ENCODE assay signal across 8 cellular contexts in the genomic region with DNA sequence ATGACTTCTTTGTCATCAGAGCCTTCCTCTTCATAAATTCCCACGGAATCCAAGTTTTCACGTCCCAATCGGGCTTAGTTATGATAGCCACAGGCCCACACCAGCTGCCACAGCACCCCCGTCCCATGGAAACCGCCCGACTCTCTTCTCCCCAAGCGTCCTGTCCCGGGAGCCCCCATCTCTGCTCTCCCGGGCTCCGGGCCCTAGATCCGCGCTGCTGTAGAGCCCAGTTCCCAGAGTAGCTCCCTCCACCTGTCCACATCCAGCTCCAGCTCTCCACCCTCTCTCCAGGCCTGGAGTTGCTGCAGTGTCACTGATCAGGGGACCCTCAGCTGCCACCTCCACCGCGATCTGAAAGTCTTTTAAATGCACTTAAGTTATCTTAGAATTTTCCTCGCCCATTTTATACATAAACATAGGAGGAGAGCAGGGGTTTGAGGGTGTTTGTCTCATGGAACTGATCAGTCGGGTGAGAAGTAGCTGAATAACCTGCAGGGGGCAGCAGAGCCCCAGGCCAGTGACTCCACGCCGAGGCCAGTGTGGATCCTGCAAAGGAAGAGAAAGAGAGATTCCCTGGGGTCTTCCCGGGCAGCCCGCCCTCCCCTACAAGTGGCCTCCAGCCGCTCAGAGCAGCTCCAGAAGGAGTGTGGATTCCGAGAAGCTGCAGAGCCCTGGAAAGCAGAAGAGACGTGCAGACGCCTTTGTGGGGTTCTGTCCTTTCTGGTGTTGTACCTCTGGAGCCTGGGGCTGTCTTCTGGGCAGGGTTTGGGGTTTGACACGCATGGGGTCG. TPM values are rescaled to one million over a fixed set of nuclear protein-coding genes. Genes with fewer than 3 reads are reported as not detected.
DNase-seq lines count a peak whose midpoint lies in the region; ATAC-seq and TF ChIP-seq lines count a peak whose summit lies in the region.

No MANE protein-coding gene starts in this region.

- no peaks in the 10 kb centered on the region for H3K4me1 Mint-ChIP-seq in MCF 10A (ENCODE audit: insufficient read depth, unreplicated experiment)

- POLR2A ChIA-PET in MCF 10A (lab: Yijun Ruan, JAX), result interaction anchor here (0.8 to 1.4 kb wide), 2 partner anchors 20 to 40 kb away, joined by 3 read pairs; no protein-coding TSS in a partner anchor

- H3K9me3 ChIP-seq in duodenal mucosa (ENCODE audit: control insufficient read depth in 1 of 2, low read length in 2 of 2) (no peaks in the 10 kb centered on the region), lower lobe of right lung (no peaks in the 10 kb centered on the region)

- DNase-seq in T47D (ENCODE audit: low read depth in 1 of 2, low spot score in 1 of 2), result peak; percentile 21 to 73
- no peak for DNase-seq in MCF 10A (ENCODE audit: unreplicated experiment)
- DNase-seq in NCI-H524 (lab: John Stamatoyannopoulos, UW), result peak; percentile 80 to 89
- peak; percentile 66 to 67 for DNase-seq in activated CD4-positive, alpha-beta T cell treated with anti-CD3 and anti-CD28 coated beads, Interleukin-2, amount 50 U/mL, for 4 hours
- DNase-seq in lower lobe of right lung, result peak; percentile 83
- DNase-seq in stimulated activated CD4-positive, alpha-beta T cell treated with anti-CD3 and anti-CD28 coated beads, TNF-alpha, amount 100 ng/mL, for 1 hour (ENCODE audit: low read depth in 3 of 3, low spot score in 1 of 3), result peak; percentile 32 to 55 (median 47)
- DNase-seq in LoVo (ENCODE audit: low spot score), result no peak

- H3K27me3 ChIP-seq in duodenal mucosa (ENCODE audit: control insufficient read depth in 1 of 2, insufficient read depth in 2 of 2, low read length in 2 of 2) (no peaks in the 10 kb centered on the region), lower lobe of right lung (ENCODE audit: low read depth) (no peaks in the 10 kb centered on the region)

- no TSS peak for BruUV-seq in MCF 10A (replicated peaks; lab: Mats Ljungman, UMichigan)

- in situ Hi-C loops in T47D (cut with HindIII; ENCODE audit: low pct_unique_long_range_greater_than_20kb, low sequenced_read_pairs), result no loop called here

- CTCF ChIA-PET in MCF 10A (lab: Yijun Ruan, JAX), result no interaction called here

- H3K4me3 Mint-ChIP-seq in MCF 10A (ENCODE audit: unreplicated experiment), result no peak overlapping the region

- peaks cover 38% of the 10 kb centered on the region for H3K9me3 Mint-ChIP-seq in MCF 10A (ENCODE audit: unreplicated experiment)

- no peak overlapping the region for H3K27ac Mint-ChIP-seq in MCF 10A (ENCODE audit: low read depth, unreplicated experiment)

- no peaks in the 10 kb centered on the region for H3K27me3 Mint-ChIP-seq in MCF 10A (ENCODE audit: insufficient read depth, unreplicated experiment)

- H3K4me3 ChIP-seq in duodenal mucosa (ENCODE audit: low read depth in 1 of 2, low read length in 2 of 2) (peak overlapping the region; percentile 10 to 84), lower lobe of right lung (peak overlapping the region; percentile 85)

- no peak for TF ChIP-seq CTCF in MCF 10A (IDR thresholded peaks at IDR 0.05; ENCODE audit: unreplicated experiment)
- peak; percentile 82 for TF ChIP-seq CTCF in lower lobe of right lung (IDR thresholded peaks at IDR 0.05)

- peak; percentile 85 to 88 for ATAC-seq in lower lobe of right lung

- H3K27ac ChIP-seq in duodenal mucosa (ENCODE audit: low read depth, low read length) (no peak overlapping the region), lower lobe of right lung (peak overlapping the region; percentile 96)

- H3K36me3 ChIP-seq in duodenal mucosa (ENCODE audit: control insufficient read depth in 1 of 2, insufficient read depth in 2 of 2, low read length in 2 of 2), result no peaks in the 10 kb centered on the region
- H3K36me3 ChIP-seq in lower lobe of right lung, result no peaks in the 10 kb centered on the region

- intact Hi-C loops in MCF 10A (cut with micrococcal nuclease), result no loop called here
- intact Hi-C loops in lower lobe of right lung (cut with DNase I), result no loop called here

- peaks cover 6% of the 10 kb centered on the region for H3K36me3 Mint-ChIP-seq in MCF 10A (ENCODE audit: insufficient read depth, unreplicated experiment)

- H3K4me1 ChIP-seq in duodenal mucosa (ENCODE audit: control insufficient read depth in 1 of 2, insufficient read depth in 2 of 2, low read length in 2 of 2), result peaks cover 6 to 13% of the 10 kb centered on the region in 2 donors
- peaks cover 23% of the 10 kb centered on the region for H3K4me1 ChIP-seq in lower lobe of right lung

- H3K9ac ChIP-seq in duodenal mucosa (ENCODE audit: low read depth in 1 of 2, low read length in 2 of 2), result no peak overlapping the region

RNA-seq across cellular contexts. Expression of a gene that starts 1.1 kb away (rescaled TPM):
- total RNA-seq in MCF 10A (2022), result 0.23 and 0.25 TPM in 2 replicates
- 5.2 TPM for total RNA-seq in lower lobe of right lung

RNA-seq across cellular contexts. Expression of a gene that starts 38.9 kb away (rescaled TPM):
- total RNA-seq in MCF 10A (2022), result 5.6 and 5.9 TPM in 2 replicates
- 13.4 TPM for total RNA-seq in lower lobe of right lung

Comparison
In these comparisons a context has a peak if more than half of its experiments do, and no peak if none do; other contexts are left out.
1. DNase-seq: peak in T47D (2 of 2), NCI-H524 (2 of 2), activated CD4-positive, alpha-beta T cell treated with anti-CD3 and anti-CD28 coated beads, Interleukin-2, amount 50 U/mL, for 4 hours (2 of 2), lower lobe of right lung (single experiment) and stimulated activated CD4-positive, alpha-beta T cell treated with anti-CD3 and anti-CD28 coated beads, TNF-alpha, amount 100 ng/mL, for 1 hour (3 of 3); none in MCF 10A (single experiment) and LoVo (single experiment).